Comparison of ENCODE assay signal across 9 cellular contexts in the genomic region with DNA sequence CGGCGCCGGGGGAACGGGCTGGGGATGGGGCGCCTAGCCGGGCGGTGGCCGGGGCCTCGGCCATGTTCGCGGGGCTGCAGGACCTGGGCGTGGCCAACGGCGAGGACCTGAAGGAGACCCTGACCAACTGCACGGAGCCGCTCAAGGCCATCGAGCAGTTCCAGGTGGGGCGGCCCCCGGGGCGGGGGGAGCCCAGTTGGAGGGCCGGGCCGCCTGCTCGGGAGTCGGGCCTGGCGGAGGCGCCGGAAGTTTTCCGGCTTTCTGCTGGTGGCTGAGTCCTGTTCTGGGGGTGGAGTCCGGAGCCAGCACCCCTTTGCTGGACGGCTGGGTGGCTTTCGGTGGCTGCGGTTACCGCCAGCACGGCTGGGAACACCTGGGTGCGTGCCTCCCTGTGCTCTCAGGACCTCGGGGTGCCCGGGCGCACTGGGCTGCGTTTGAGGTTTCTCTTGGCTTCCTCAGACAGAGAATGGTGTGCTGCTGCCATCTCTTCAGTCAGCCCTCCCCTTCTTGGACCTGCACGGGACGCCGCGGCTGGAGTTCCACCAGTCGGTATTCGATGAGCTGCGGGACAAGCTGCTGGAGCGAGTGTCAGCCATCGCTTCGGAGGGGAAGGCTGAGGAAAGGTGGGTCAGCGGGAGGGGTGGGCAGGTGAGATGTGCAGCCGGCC. TPM values are rescaled to one million over a fixed set of nuclear protein-coding genes. Genes with fewer than 3 reads are reported as not detected.
A peak's percentile ranks its signal among the peaks of the same experiment; 100 is the strongest.
DNase-seq lines count a peak whose midpoint lies in the region; ATAC-seq, FAIRE-seq and TF ChIP-seq lines count a peak whose summit lies in the region.
"Had no signal": no experiment of that assay in that cellular context is flagged by ENCODE, and none has a peak within 500 bp of the region (broad histone marks: within the 10 kb centered on the region; RNA-seq: fewer than 3 reads in every experiment).

No MANE protein-coding gene starts in this region.

- no peak for FAIRE-seq in GM12892 (lab: Jason Lieb, UNC)

- no peaks in the 10 kb centered on the region for H3K9me3 ChIP-seq in adrenal gland (replicated peaks in 1 of 3)

- peaks cover 15 to 20% of the 10 kb centered on the region in 2 donors for H3K4me1 Mint-ChIP-seq in immature natural killer cell
- peaks cover 32% of the 10 kb centered on the region for H3K4me1 Mint-ChIP-seq in stimulated activated memory B cell treated with anti-CD40 and anti-IgM and Interleukin-4, amounts not matched to agents 10 μg/mL and 1 μg/mL and 100 μg/mL, for 72 hours

- peaks cover 0 to 3% (median 0%) of the 10 kb centered on the region in 3 donors for H3K36me3 Mint-ChIP-seq in immature natural killer cell
- H3K36me3 Mint-ChIP-seq in stimulated activated memory B cell treated with anti-CD40 and anti-IgM and Interleukin-4, amounts not matched to agents 10 μg/mL and 1 μg/mL and 100 μg/mL, for 72 hours, result no peaks in the 10 kb centered on the region

- no peaks in the 10 kb centered on the region for H3K27me3 ChIP-seq in adrenal gland

- TF ChIP-seq POLR2A in adrenal gland (IDR thresholded peaks at IDR 0.05) (no peak), GM12892 (IDR thresholded peaks at IDR 0.05; ENCODE audit: low read depth, low read length) (no peak; the same call in 1 of the 2 replicates)

- H3K27ac ChIP-seq in adrenal gland, result peak overlapping the region in 2 of 5 donors; percentile 47 to 88

- H3K4me3 ChIP-seq in AG09309 (ENCODE audit: control insufficient read depth, low read depth, low read length) (peak overlapping the region; percentile 95), adrenal gland (peak overlapping the region; percentile 80 to 99 (median 94))
- peak overlapping the region; percentile 90 for H3K4me3 ChIP-seq in Jurkat, Clone E6-1 (ENCODE audit: low read length)

- H3K36me3 ChIP-seq in adrenal gland (replicated peaks in 1 of 2), result peaks cover 0 to 15% of the 10 kb centered on the region in 2 donors

- ATAC-seq in GM18909 (IDR thresholded peaks at IDR 0.05; ENCODE audit: poor library complexity, unreplicated experiment), result peak; percentile 33
- ATAC-seq in stimulated activated memory B cell treated with anti-CD40 and anti-IgM and Interleukin-4, amounts not matched to agents 10 μg/mL and 1 μg/mL and 100 μg/mL, for 72 hours, result no peak

- WGBS in adrenal gland, 4 donors, result 2 to 4% (median 4%) methylated on average over 9 to 51 of the region's 51 CpGs

- H3K27ac Mint-ChIP-seq in immature natural killer cell, result peak overlapping the region in 4 of 6 donors; percentile 65 to 84 (median 74)
- H3K27ac Mint-ChIP-seq in stimulated activated memory B cell treated with anti-CD40 and anti-IgM and Interleukin-4, amounts not matched to agents 10 μg/mL and 1 μg/mL and 100 μg/mL, for 72 hours, result peak overlapping the region; percentile 12

- H3K27me3 Mint-ChIP-seq in immature natural killer cell (ENCODE audit: low read depth in 3 of 3), result peaks cover 0 to 5% (median 4%) of the 10 kb centered on the region in 3 donors
- no peaks in the 10 kb centered on the region for H3K27me3 Mint-ChIP-seq in stimulated activated memory B cell treated with anti-CD40 and anti-IgM and Interleukin-4, amounts not matched to agents 10 μg/mL and 1 μg/mL and 100 μg/mL, for 72 hours

- DNase-seq in AG09309 (ENCODE audit: low read depth) (no peak), adrenal gland (peak in 6 of 7 donors; percentile 52 to 63 (median 58)), immature natural killer cell (no peak), NCI-H226 (no peak), GM12892 (ENCODE audit: insufficient read length) (no peak)
- DNase-seq in Jurkat, Clone E6-1 (ENCODE audit: low read depth, low spot score), result no peak

- peaks cover 0 to 2% (median 0%) of the 10 kb centered on the region in 6 donors for H3K9me3 Mint-ChIP-seq in immature natural killer cell
- H3K9me3 Mint-ChIP-seq in stimulated activated memory B cell treated with anti-CD40 and anti-IgM and Interleukin-4, amounts not matched to agents 10 μg/mL and 1 μg/mL and 100 μg/mL, for 72 hours, result no peaks in the 10 kb centered on the region

- H3K4me1 ChIP-seq in adrenal gland (replicated peaks in 1 of 2), result peaks cover 14 to 26% of the 10 kb centered on the region in 2 donors

- intact Hi-C loops in adrenal gland (cut with DNase I), result no loop called here

- TF ChIP-seq CTCF in AG09309 (IDR thresholded peaks at IDR 0.05; ENCODE audit: control insufficient read depth, insufficient read depth, low read depth, low read length, missing control alignments) (no peak), adrenal gland (IDR thresholded peaks at IDR 0.05) (no peak)

- peak overlapping the region; percentile 83 to 92 (median 88) for H3K4me3 Mint-ChIP-seq in immature natural killer cell
- H3K4me3 Mint-ChIP-seq in stimulated activated memory B cell treated with anti-CD40 and anti-IgM and Interleukin-4, amounts not matched to agents 10 μg/mL and 1 μg/mL and 100 μg/mL, for 72 hours, result peak overlapping the region; percentile 83

RNA-seq across cellular contexts. Expression of gene NELFB, which starts 0.5 kb away (rescaled TPM):
- 67.4 TPM for polyA plus RNA-seq in Jurkat, Clone E6-1 (2012; ENCODE audit: insufficient read depth, insufficient read length)
- 10 to 100 TPM; 28.0 to 56.3 (median 41.1) TPM for total RNA-seq in adrenal gland
- polyA plus RNA-seq in adrenal gland, result 10 to 100 TPM; 10.9 to 48.3 (median 19.6) TPM
- 10 to 100 TPM; 25.0 to 36.8 (median 34.6) TPM for polyA plus RNA-seq in immature natural killer cell
- polyA plus RNA-seq in GM12892 (2012; ENCODE audit: missing spikeins), result 21.8 TPM

RNA-seq across cellular contexts. Expression of gene STPG3, which starts 4.5 kb away (rescaled TPM):
- polyA plus RNA-seq in Jurkat, Clone E6-1 (2012; ENCODE audit: insufficient read depth, insufficient read length), result 3.5 TPM
- 1 to 10 TPM in 1 of 8 donors, under 1 TPM in 1, not detected in 6; 0.25 to 3.1 TPM for total RNA-seq in adrenal gland
- under 1 TPM in 1 of 3 donors, not detected in 2; 0.32 TPM for polyA plus RNA-seq in adrenal gland
- not detected for polyA plus RNA-seq in immature natural killer cell
- polyA plus RNA-seq in GM12892 (2012; ENCODE audit: missing spikeins), result 0.57 TPM
- total RNA-seq: NCI-H460 had no signal

RNA-seq across cellular contexts. Expression of gene TUBB4B, which starts 14.5 kb away (rescaled TPM):
- 605 TPM for polyA plus RNA-seq in Jurkat, Clone E6-1 (2012; ENCODE audit: insufficient read depth, insufficient read length)
- 100 to 1,000 TPM in 6 of 8 donors, 10 to 100 TPM in 2; 69.9 to 362 (median 129) TPM for total RNA-seq in adrenal gland
- 100 to 1,000 TPM; 105 to 211 (median 200) TPM for polyA plus RNA-seq in adrenal gland
- 10 to 100 TPM; 60.8 to 98.2 (median 71.9) TPM for polyA plus RNA-seq in immature natural killer cell
- polyA plus RNA-seq in GM12892 (2012; ENCODE audit: missing spikeins), result 96.6 TPM

RNA-seq across cellular contexts. Expression of gene TOR4A, which starts 21.9 kb away (rescaled TPM):
- polyA plus RNA-seq in Jurkat, Clone E6-1 (2012; ENCODE audit: insufficient read depth, insufficient read length), result not detected
- 10 to 100 TPM in 5 of 8 donors, 1 to 10 TPM in 3; 6.8 to 21.5 (median 13.8) TPM for total RNA-seq in adrenal gland
- polyA plus RNA-seq in adrenal gland (1 to 10 TPM in 2 of 3 donors, under 1 TPM in 1; 0.49 to 1.4 (median 1.3) TPM), immature natural killer cell (10 to 100 TPM in 1 of 3 donors, 1 to 10 TPM in 2; 4.9 to 13.9 (median 7.2) TPM)
- polyA plus RNA-seq in GM12892 (2012; ENCODE audit: missing spikeins), result 2.1 TPM

RNA-seq across cellular contexts. Expression of gene SLC34A3, which starts 24.9 kb away (rescaled TPM):
- not detected for polyA plus RNA-seq in Jurkat, Clone E6-1 (2012; ENCODE audit: insufficient read depth, insufficient read length)
- not detected for total RNA-seq in adrenal gland
- polyA plus RNA-seq in adrenal gland (not detected), immature natural killer cell (not detected)
- polyA plus RNA-seq in GM12892 (2012; ENCODE audit: missing spikeins), result not detected
- total RNA-seq: NCI-H460 had no signal

Comparison
In these comparisons a context has a peak if more than half of its experiments do, and no peak if none do; other contexts are left out.
1. DNase-seq: peak in adrenal gland (6 of 7); none in AG09309 (single experiment), Jurkat, Clone E6-1 (single experiment), immature natural killer cell (0 of 3), NCI-H226 (single experiment) and GM12892 (single experiment).
2. Peak in every context shown above with its lines, with median percentiles within 50 percentile points of each other: H3K4me3 ChIP-seq.